In the genomic region with DNA sequence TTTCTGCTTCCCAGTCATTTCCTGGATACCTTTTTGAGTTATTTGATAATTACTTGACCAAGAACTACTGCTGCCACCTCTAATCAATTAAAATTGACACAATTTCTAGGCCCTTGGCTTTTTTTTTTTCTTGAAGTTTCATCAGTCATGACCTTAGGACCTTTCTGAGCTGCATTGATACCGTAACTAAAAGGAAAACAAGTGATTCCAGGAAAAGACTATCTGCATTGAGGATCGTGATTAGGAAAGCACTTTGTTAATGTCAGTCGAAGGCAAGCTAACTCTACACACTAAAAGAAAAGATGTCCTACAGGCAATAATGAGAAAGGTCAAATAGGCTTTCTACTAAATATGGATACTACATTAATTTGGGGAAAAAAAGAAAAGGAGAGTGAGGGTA, we compare ENCODE assay signal across 1 cellular context.
TF ChIP-seq lines count a peak whose summit lies in the region.

No MANE protein-coding gene starts in this region.

TF ChIP-seq in K562, 482 proteins besides CTCF, POLR2A, EP300 and RAD21 (continued from another document and continues in another):
- TF ChIP-seq RREB1 (CRISPR knock-in tag; IDR thresholded peaks at IDR 0.05) (no peak), PHF21A (IDR thresholded peaks at IDR 0.05; ENCODE audit: borderline replicate concordance, low read depth) (no peak), HSF4 (CRISPR knock-in tag; IDR thresholded peaks at IDR 0.05; ENCODE audit: borderline replicate concordance) (no peak), GTF3C2 (IDR thresholded peaks at IDR 0.05; ENCODE audit: borderline replicate concordance, extremely low read depth, insufficient read length) (no peak), OTX1 (CRISPR knock-in tag; IDR thresholded peaks at IDR 0.05) (0 out of 2 replicates have a peak, but pooled peaks have one; percentile 28), ZC3H11A (IDR thresholded peaks at IDR 0.05; ENCODE audit: low read depth, low read length) (no peak), KAT7 (CRISPR knock-in tag; IDR thresholded peaks at IDR 0.05; ENCODE audit: borderline replicate concordance) (no peak), KLF1 (tag; IDR thresholded peaks at IDR 0.05) (no peak), NCOA4 (IDR thresholded peaks at IDR 0.05; ENCODE audit: partially characterized antibody) (no peak), SMAD1 (IDR thresholded peaks at IDR 0.05; ENCODE audit: low read depth, low read length, partially characterized antibody) (no peak), TAF1 (IDR thresholded peaks at IDR 0.05; ENCODE audit: control insufficient read depth, extremely low read depth, insufficient read depth, low read length, severe bottlenecking) (no peak), MYBL2 (IDR thresholded peaks at IDR 0.05; ENCODE audit: low read depth) (no peak), MYBL2 (CRISPR knock-in tag; IDR thresholded peaks at IDR 0.05; ENCODE audit: borderline replicate concordance) (no peak), CXXC5 (CRISPR knock-in tag; IDR thresholded peaks at IDR 0.05) (peak; percentile 61), ZNF583 (CRISPR knock-in tag; IDR thresholded peaks at IDR 0.05) (no peak), RNF219 (CRISPR knock-in tag; IDR thresholded peaks at IDR 0.05) (no peak), PURB (CRISPR knock-in tag; IDR thresholded peaks at IDR 0.05; ENCODE audit: low read depth) (no peak), ARNT (IDR thresholded peaks at IDR 0.05) (no peak)
- TF ChIP-seq, protein P1, sequence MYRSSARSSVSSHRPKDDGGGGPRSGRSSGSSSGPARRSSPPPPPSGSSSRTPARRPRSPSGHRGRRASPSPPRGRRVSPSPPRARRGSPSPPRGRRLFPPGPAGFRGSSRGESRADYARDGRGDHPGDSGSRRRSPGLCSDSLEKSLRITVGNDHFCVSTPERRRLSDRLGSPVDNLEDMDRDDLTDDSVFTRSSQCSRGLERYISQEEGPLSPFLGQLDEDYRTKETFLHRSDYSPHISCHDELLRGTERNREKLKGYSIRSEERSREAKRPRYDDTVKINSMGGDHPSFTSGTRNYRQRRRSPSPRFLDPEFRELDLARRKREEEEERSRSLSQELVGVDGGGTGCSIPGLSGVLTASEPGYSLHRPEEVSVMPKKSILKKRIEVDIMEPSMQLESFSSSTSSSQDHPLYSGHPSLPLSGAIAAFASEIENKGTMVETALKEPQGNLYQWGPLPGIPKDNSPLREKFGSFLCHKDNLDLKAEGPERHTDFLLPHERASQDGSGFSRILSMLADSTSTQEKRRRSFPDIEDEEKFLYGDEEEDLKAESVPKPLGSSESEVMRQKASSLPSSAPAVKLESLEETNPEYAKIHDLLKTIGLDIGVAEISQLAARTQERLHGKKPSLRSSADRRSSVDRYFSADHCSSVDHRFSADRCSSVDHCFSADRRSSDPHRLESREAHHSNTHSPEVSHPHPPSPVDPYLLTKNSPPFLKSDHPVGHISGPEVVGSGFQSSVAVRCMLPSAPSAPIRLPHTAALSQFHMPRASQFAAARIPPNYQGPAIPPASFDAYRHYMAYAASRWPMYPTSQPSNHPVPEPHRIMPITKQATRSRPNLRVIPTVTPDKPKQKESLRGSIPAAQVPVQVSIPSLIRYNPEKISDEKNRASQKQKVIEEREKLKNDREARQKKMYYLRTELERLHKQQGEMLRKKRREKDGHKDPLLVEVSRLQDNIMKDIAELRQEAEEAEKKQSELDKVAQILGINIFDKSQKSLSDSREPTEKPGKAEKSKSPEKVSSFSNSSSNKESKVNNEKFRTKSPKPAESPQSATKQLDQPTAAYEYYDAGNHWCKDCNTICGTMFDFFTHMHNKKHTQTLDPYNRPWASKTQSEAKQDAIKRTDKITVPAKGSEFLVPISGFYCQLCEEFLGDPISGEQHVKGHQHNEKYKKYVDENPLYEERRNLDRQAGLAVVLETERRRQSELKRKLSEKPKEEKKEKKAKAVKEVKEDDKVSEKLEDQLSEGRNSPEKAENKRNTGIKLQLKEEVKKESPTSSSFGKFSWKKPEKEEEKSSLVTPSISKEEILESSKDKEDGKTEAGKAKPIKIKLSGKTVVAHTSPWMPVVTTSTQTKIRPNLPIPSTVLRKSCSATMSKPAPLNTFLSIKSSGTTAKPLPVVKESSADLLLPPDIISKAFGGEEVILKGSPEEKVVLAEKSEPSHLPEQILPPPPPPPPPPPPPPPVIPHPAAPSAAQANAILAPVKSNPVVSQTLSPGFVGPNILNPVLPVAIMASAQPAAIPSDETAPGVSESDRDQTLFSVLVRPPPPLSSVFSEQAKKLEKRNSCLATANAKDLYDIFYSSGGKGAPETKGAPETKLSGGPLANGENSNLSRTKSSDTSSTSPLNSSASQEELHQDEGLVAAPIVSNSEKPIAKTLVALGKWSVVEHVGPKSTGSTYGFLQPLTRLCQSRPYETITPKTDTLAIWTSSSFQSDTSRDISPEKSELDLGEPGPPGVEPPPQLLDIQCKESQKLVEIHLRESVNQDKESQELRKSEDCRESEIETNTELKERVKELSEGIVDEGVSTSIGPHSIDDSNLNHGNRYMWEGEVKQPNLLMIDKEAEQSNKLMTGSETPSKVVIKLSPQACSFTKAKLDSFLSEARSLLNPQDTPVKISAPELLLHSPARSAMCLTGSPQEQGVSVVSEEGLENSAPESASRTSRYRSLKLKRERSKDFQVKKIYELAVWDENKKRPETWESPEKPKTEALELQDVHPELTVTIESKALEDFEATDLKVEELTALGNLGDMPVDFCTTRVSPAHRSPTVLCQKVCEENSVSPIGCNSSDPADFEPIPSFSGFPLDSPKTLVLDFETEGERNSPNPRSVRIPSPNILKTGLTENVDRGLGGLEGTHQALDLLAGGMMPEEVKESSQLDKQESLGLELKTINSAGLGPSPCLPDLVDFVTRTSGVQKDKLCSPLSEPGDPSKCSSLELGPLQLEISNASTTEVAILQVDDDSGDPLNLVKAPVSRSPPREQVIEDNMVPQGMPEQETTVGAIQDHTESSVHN (IDR thresholded peaks at IDR 0.05; ENCODE audit: borderline replicate concordance in 1 of 2, low read depth in 1 of 2), result 0 out of 4 replicates have a peak, but pooled peaks of 1 of the 2 experiments have one; percentile 22
- TF ChIP-seq, protein P2, sequence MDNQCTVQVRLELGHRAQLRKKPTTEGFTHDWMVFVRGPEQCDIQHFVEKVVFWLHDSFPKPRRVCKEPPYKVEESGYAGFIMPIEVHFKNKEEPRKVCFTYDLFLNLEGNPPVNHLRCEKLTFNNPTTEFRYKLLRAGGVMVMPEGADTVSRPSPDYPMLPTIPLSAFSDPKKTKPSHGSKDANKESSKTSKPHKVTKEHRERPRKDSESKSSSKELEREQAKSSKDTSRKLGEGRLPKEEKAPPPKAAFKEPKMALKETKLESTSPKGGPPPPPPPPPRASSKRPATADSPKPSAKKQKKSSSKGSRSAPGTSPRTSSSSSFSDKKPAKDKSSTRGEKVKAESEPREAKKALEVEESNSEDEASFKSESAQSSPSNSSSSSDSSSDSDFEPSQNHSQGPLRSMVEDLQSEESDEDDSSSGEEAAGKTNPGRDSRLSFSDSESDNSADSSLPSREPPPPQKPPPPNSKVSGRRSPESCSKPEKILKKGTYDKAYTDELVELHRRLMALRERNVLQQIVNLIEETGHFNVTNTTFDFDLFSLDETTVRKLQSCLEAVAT (IDR thresholded peaks at IDR 0.05), result no peak
- TF ChIP-seq, protein P3, sequence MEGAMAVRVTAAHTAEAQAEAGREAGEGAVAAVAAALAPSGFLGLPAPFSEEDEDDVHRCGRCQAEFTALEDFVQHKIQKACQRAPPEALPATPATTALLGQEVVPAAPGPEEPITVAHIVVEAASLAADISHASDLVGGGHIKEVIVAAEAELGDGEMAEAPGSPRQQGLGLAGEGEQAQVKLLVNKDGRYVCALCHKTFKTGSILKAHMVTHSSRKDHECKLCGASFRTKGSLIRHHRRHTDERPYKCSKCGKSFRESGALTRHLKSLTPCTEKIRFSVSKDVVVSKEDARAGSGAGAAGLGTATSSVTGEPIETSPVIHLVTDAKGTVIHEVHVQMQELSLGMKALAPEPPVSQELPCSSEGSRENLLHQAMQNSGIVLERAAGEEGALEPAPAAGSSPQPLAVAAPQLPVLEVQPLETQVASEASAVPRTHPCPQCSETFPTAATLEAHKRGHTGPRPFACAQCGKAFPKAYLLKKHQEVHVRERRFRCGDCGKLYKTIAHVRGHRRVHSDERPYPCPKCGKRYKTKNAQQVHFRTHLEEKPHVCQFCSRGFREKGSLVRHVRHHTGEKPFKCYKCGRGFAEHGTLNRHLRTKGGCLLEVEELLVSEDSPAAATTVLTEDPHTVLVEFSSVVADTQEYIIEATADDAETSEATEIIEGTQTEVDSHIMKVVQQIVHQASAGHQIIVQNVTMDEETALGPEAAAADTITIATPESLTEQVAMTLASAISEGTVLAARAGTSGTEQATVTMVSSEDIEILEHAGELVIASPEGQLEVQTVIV (CRISPR knock-in tag; IDR thresholded peaks at IDR 0.05; ENCODE audit: borderline replicate concordance), result no peak
- TF ChIP-seq, protein P4, sequence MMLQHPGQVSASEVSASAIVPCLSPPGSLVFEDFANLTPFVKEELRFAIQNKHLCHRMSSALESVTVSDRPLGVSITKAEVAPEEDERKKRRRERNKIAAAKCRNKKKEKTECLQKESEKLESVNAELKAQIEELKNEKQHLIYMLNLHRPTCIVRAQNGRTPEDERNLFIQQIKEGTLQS (IDR thresholded peaks at IDR 0.05), result peak; percentile 20; the same call in 1 of the 2 replicates
- TF ChIP-seq, protein P4 (CRISPR knock-in tag; conservative IDR thresholded peaks at IDR 0.05), result no peak
